8 cellular contexts compared by ENCODE assay signal in genomic region chr12:21595356-21595755, GRCh38. TPM values are rescaled to one million over a fixed set of nuclear protein-coding genes. Genes with fewer than 3 reads are reported as not detected.
"Had no signal": no experiment of that assay in that cellular context is flagged by ENCODE, and none has a peak within 500 bp of the region (broad histone marks: within the 10 kb centered on the region; RNA-seq: fewer than 3 reads in every experiment).

No MANE protein-coding gene starts in this region.

RNA-seq across cellular contexts. Expression of gene GYS2, which starts 9.3 kb away (rescaled TPM):
- total RNA-seq: LHCN-M2, NCI-H460, OCI-LY7, PC-9, Right ventricle myocardium inferior, RPMI7951, SJCRH30, SK-MEL-5 had no signal
